Comparison of ENCODE assay signal across 2 cellular contexts in the genomic region with DNA sequence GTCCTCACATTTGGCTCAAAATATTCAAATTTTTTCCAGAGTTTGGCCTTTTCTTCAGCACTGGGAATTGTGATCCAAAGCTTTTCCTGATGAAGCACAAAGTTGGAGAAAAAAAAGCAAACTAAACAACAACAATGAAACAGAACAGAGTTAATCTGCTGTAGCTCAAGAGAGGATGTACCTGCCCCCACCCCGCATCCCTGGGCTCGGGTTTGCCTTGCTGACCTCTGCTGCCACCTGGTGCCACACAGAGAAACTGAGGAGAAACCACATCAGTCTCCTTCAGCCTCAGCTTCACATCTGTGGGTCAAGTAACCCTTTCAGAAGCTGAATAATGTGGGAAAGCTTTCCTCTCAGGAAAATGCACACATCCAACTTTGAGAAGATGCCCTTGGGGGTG.
A peak's percentile ranks its signal among the peaks of the same experiment; 100 is the strongest.
TF ChIP-seq lines count a peak whose summit lies in the region.

No MANE protein-coding gene starts in this region.

TF ChIP-seq in HEK293, 187 proteins besides CTCF, POLR2A, EP300 and RAD21:
- peak; percentile 25 for TF ChIP-seq ZNF654 (tag by site-specific recombination; IDR thresholded peaks at IDR 0.05; ENCODE audit: low read depth)

TF ChIP-seq in neural cell, 6 proteins besides CTCF, POLR2A, EP300 and RAD21:
- peak; percentile 85 for TF ChIP-seq SMC3 (conservative IDR thresholded peaks at IDR 0.05; ENCODE audit: poor library complexity)
